Comparison of ENCODE assay signal across 1 cellular context in the genomic region with DNA sequence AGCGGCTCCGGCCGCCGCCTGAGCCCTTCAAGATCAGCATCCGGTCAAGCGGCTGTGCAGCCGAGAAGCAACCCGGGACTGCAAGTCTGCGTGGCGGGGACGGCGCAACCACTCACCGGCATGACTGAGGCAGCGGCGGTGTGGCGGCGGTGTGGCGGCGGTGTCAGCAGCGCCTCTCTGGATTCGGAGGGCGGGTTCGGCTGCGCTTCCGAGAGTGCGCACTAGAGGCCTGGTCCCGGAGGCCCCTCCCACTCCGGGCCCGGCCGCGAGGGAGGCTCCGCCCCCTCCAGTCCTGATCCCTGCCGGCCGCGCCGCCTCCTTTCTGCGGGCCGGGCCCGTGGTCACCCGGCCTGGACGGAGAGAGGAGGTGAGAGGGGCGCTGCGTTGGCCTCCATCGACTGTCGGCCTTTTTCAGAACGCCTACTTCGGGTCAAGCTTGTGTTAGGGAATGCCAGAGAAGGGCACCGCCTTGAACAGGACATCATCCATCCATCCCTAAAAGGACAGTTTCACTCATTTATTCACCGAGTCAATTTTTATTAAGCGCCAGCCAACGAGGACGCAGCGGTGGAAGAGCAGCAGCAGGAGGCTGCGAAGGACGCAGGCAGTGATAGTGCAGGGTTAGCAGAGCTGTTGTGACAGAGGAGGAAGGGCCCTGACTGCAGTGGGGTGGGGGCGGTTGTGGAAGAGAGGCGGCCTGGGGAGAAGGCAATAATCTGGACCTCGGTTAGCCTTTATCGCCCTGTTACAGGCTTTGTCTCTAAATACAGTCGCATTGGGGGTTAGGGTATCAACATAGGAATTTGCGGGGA.
TF ChIP-seq lines count a peak whose summit lies in the region.

ATOX1 (minus strand) TSS at position 202 of the 812 bp plus-strand sequence; CDS start at position 122, 80 bp downstream.

TF ChIP-seq in K562, 482 proteins besides CTCF, POLR2A, EP300 and RAD21 (continued from another document and continues in another):
- TF ChIP-seq, protein P1, sequence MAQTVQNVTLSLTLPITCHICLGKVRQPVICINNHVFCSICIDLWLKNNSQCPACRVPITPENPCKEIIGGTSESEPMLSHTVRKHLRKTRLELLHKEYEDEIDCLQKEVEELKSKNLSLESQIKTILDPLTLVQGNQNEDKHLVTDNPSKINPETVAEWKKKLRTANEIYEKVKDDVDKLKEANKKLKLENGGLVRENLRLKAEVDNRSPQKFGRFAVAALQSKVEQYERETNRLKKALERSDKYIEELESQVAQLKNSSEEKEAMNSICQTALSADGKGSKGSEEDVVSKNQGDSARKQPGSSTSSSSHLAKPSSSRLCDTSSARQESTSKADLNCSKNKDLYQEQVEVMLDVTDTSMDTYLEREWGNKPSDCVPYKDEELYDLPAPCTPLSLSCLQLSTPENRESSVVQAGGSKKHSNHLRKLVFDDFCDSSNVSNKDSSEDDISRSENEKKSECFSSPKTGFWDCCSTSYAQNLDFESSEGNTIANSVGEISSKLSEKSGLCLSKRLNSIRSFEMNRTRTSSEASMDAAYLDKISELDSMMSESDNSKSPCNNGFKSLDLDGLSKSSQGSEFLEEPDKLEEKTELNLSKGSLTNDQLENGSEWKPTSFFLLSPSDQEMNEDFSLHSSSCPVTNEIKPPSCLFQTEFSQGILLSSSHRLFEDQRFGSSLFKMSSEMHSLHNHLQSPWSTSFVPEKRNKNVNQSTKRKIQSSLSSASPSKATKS (CRISPR knock-in tag; IDR thresholded peaks at IDR 0.05): no peak
- TF ChIP-seq GTF2A2 (tag; IDR thresholded peaks at IDR 0.05) (no peak), MTA2 (IDR thresholded peaks at IDR 0.05; ENCODE audit: low read depth) (0 out of 2 replicates have a peak, but pooled peaks have one; percentile 15), TAF7 (tag; IDR thresholded peaks at IDR 0.05) (0 out of 2 replicates have a peak, but pooled peaks have one; percentile 17), ERF (CRISPR knock-in tag; IDR thresholded peaks at IDR 0.05) (no peak), XRCC4 (IDR thresholded peaks at IDR 0.05; ENCODE audit: extremely low read depth, insufficient read depth, insufficient read length) (no peak), BHLHE40 (IDR thresholded peaks at IDR 0.05; ENCODE audit: low read length) (no peak), FUS (optimal IDR thresholded peaks at IDR 0.05; ENCODE audit: low read depth, low read length) (no peak), SMARCA4 (IDR thresholded peaks at IDR 0.05) (peak; percentile 40), ZC3H8 (IDR thresholded peaks at IDR 0.05) (no peak), L3MBTL2 (IDR thresholded peaks at IDR 0.05) (peak; percentile 91), CCNT2 (IDR thresholded peaks at IDR 0.05; ENCODE audit: borderline replicate concordance, extremely low read depth, insufficient read length, low read depth, low read length) (peak; percentile 60), MBD2 (IDR thresholded peaks at IDR 0.05; ENCODE audit: borderline replicate concordance, low read depth) (peak; percentile 60; the same call in 1 of the 2 replicates), ZBTB5 (IDR thresholded peaks at IDR 0.05) (no peak), SRF (CRISPR knock-in tag; IDR thresholded peaks at IDR 0.05) (peak in 1 of 2 experiments; percentile 64; a peak in 2 of 4 replicates), NR4A1 (CRISPR knock-in tag; IDR thresholded peaks at IDR 0.05) (no peak), NR4A1 (tag; IDR thresholded peaks at IDR 0.05) (no peak), ZNF785 (CRISPR knock-in tag; IDR thresholded peaks at IDR 0.05) (no peak), ZBED1 (IDR thresholded peaks at IDR 0.05) (no peak), THRA (IDR thresholded peaks at IDR 0.05) (no peak), TAL1 (IDR thresholded peaks at IDR 0.05) (peak; percentile 36; the same call in 1 of the 2 replicates), SMARCE1 (IDR thresholded peaks at IDR 0.05) (peak; percentile 19; the same call in 1 of the 2 replicates), LCOR (CRISPR knock-in tag; IDR thresholded peaks at IDR 0.05) (0 out of 2 replicates have a peak, but pooled peaks have one; percentile 20), ZKSCAN8 (CRISPR knock-in tag; IDR thresholded peaks at IDR 0.05) (no peak), POLR3G (IDR thresholded peaks at IDR 0.05; ENCODE audit: extremely low read depth, insufficient read length, insufficient replicate concordance) (no peak), NFRKB (IDR thresholded peaks at IDR 0.05; ENCODE audit: low read depth) (peak; percentile 68; the same call in 1 of the 2 replicates), STAT6 (CRISPR knock-in tag; IDR thresholded peaks at IDR 0.05) (no peak), ZNF57 (CRISPR knock-in tag; IDR thresholded peaks at IDR 0.05) (no peak), FOSL1 (tag; conservative IDR thresholded peaks at IDR 0.05) (no peak), HOXB6 (CRISPR knock-in tag; IDR thresholded peaks at IDR 0.05; ENCODE audit: borderline replicate concordance) (no peak), DNMT1 (IDR thresholded peaks at IDR 0.05) (no peak), HMG20B (CRISPR knock-in tag; IDR thresholded peaks at IDR 0.05) (no peak), TBL1XR1 (IDR thresholded peaks at IDR 0.05; ENCODE audit: low read length in 2 of 2) (no peak), MXI1 (IDR thresholded peaks at IDR 0.05; ENCODE audit: low read depth, low read length) (peak; percentile 67; the same call in 1 of the 2 replicates)
- TF ChIP-seq, protein P2, sequence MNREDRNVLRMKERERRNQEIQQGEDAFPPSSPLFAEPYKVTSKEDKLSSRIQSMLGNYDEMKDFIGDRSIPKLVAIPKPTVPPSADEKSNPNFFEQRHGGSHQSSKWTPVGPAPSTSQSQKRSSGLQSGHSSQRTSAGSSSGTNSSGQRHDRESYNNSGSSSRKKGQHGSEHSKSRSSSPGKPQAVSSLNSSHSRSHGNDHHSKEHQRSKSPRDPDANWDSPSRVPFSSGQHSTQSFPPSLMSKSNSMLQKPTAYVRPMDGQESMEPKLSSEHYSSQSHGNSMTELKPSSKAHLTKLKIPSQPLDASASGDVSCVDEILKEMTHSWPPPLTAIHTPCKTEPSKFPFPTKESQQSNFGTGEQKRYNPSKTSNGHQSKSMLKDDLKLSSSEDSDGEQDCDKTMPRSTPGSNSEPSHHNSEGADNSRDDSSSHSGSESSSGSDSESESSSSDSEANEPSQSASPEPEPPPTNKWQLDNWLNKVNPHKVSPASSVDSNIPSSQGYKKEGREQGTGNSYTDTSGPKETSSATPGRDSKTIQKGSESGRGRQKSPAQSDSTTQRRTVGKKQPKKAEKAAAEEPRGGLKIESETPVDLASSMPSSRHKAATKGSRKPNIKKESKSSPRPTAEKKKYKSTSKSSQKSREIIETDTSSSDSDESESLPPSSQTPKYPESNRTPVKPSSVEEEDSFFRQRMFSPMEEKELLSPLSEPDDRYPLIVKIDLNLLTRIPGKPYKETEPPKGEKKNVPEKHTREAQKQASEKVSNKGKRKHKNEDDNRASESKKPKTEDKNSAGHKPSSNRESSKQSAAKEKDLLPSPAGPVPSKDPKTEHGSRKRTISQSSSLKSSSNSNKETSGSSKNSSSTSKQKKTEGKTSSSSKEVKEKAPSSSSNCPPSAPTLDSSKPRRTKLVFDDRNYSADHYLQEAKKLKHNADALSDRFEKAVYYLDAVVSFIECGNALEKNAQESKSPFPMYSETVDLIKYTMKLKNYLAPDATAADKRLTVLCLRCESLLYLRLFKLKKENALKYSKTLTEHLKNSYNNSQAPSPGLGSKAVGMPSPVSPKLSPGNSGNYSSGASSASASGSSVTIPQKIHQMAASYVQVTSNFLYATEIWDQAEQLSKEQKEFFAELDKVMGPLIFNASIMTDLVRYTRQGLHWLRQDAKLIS (CRISPR knock-in tag; IDR thresholded peaks at IDR 0.05): no peak; the same call in 1 of the 2 replicates
- TF ChIP-seq, protein P3, sequence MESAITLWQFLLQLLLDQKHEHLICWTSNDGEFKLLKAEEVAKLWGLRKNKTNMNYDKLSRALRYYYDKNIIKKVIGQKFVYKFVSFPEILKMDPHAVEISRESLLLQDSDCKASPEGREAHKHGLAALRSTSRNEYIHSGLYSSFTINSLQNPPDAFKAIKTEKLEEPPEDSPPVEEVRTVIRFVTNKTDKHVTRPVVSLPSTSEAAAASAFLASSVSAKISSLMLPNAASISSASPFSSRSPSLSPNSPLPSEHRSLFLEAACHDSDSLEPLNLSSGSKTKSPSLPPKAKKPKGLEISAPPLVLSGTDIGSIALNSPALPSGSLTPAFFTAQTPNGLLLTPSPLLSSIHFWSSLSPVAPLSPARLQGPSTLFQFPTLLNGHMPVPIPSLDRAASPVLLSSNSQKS (CRISPR knock-in tag; IDR thresholded peaks at IDR 0.05): no peak
- TF ChIP-seq, protein P4, sequence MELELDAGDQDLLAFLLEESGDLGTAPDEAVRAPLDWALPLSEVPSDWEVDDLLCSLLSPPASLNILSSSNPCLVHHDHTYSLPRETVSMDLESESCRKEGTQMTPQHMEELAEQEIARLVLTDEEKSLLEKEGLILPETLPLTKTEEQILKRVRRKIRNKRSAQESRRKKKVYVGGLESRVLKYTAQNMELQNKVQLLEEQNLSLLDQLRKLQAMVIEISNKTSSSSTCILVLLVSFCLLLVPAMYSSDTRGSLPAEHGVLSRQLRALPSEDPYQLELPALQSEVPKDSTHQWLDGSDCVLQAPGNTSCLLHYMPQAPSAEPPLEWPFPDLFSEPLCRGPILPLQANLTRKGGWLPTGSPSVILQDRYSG (tag; conservative IDR thresholded peaks at IDR 0.05; ENCODE audit: low read depth): no peak
- TF ChIP-seq, protein P5, sequence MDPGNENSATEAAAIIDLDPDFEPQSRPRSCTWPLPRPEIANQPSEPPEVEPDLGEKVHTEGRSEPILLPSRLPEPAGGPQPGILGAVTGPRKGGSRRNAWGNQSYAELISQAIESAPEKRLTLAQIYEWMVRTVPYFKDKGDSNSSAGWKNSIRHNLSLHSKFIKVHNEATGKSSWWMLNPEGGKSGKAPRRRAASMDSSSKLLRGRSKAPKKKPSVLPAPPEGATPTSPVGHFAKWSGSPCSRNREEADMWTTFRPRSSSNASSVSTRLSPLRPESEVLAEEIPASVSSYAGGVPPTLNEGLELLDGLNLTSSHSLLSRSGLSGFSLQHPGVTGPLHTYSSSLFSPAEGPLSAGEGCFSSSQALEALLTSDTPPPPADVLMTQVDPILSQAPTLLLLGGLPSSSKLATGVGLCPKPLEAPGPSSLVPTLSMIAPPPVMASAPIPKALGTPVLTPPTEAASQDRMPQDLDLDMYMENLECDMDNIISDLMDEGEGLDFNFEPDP (CRISPR knock-in tag; IDR thresholded peaks at IDR 0.05): 0 out of 2 replicates have a peak, but pooled peaks have one; percentile 43
- TF ChIP-seq, protein P6, sequence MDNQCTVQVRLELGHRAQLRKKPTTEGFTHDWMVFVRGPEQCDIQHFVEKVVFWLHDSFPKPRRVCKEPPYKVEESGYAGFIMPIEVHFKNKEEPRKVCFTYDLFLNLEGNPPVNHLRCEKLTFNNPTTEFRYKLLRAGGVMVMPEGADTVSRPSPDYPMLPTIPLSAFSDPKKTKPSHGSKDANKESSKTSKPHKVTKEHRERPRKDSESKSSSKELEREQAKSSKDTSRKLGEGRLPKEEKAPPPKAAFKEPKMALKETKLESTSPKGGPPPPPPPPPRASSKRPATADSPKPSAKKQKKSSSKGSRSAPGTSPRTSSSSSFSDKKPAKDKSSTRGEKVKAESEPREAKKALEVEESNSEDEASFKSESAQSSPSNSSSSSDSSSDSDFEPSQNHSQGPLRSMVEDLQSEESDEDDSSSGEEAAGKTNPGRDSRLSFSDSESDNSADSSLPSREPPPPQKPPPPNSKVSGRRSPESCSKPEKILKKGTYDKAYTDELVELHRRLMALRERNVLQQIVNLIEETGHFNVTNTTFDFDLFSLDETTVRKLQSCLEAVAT (IDR thresholded peaks at IDR 0.05): 0 out of 4 replicates have a peak, but pooled peaks of 1 of the 2 experiments have one; percentile 15
- TF ChIP-seq, protein P7, sequence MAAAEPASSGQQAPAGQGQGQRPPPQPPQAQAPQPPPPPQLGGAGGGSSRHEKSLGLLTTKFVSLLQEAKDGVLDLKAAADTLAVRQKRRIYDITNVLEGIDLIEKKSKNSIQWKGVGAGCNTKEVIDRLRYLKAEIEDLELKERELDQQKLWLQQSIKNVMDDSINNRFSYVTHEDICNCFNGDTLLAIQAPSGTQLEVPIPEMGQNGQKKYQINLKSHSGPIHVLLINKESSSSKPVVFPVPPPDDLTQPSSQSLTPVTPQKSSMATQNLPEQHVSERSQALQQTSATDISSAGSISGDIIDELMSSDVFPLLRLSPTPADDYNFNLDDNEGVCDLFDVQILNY (CRISPR knock-in tag; IDR thresholded peaks at IDR 0.05): no peak
